Comparison of ENCODE assay signal across 14 cellular contexts in genomic region chr7:108143658-108144420, GRCh38. TPM values are rescaled to one million over a fixed set of nuclear protein-coding genes. Genes with fewer than 3 reads are reported as not detected.
"Had no signal": no experiment of that assay in that cellular context is flagged by ENCODE, and none has a peak within 500 bp of the region (broad histone marks: within the 10 kb centered on the region; RNA-seq: fewer than 3 reads in every experiment).

No MANE protein-coding gene starts in this region.

- H3K4me1 Mint-ChIP-seq: activated CD4-positive, alpha-beta memory T cell treated with anti-CD3 and anti-CD28 coated beads, Interleukin-2, amount 10 ng/mL, durations not matched to agents 7 days and 5 days; neural progenitor cell had no signal

- H3K9me3 Mint-ChIP-seq: activated CD4-positive, alpha-beta memory T cell treated with anti-CD3 and anti-CD28 coated beads, Interleukin-2, amount 10 ng/mL, durations not matched to agents 7 days and 5 days; activated T-cell treated with anti-CD3 and anti-CD28 coated beads, Interleukin-2, amount 50 U/mL, for 4 hours; neural progenitor cell had no signal

- H3K4me1 ChIP-seq: neural progenitor cell, thyroid gland, uterus had no signal

- H3K36me3 ChIP-seq: neural progenitor cell, ovary, thyroid gland, uterus had no signal

- H3K9ac ChIP-seq: neural progenitor cell had no signal

- H3K27me3 ChIP-seq: dorsolateral prefrontal cortex, hepatocyte, neural progenitor cell, ovary, thyroid gland, uterus had no signal

- H3K36me3 Mint-ChIP-seq: neural progenitor cell had no signal

- ATAC-seq: activated T-cell treated with anti-CD3 and anti-CD28 coated beads, Interleukin-2, amount 50 U/mL, for 4 hours; sciatic nerve had no signal

- H3K27ac ChIP-seq: dorsolateral prefrontal cortex, hepatocyte, neural progenitor cell, ovary, thyroid gland, uterus had no signal

- H3K4me3 Mint-ChIP-seq: activated CD4-positive, alpha-beta memory T cell treated with anti-CD3 and anti-CD28 coated beads, Interleukin-2, amount 10 ng/mL, durations not matched to agents 7 days and 5 days; activated T-cell treated with anti-CD3 and anti-CD28 coated beads, Interleukin-2, amount 50 U/mL, for 4 hours; neural progenitor cell had no signal

- H3K4me2 ChIP-seq: hepatocyte, neural progenitor cell had no signal

- H3K4me3 ChIP-seq: dorsolateral prefrontal cortex, hepatocyte, neural progenitor cell, ovary, thyroid gland, uterus had no signal

- H3K9me3 ChIP-seq: ovary, thyroid gland, uterus had no signal

- DNase-seq: activated CD4-positive, alpha-beta memory T cell treated with anti-CD3 and anti-CD28 coated beads, Interleukin-2, amount 10 ng/mL, durations not matched to agents 7 days and 5 days; activated CD4-positive, alpha-beta T cell treated with anti-CD3 and anti-CD28 coated beads for 4 hours; activated effector memory CD4-positive, alpha-beta T cell treated with Interleukin-2 at 50 U/mL for 16 hours; activated naive CD4-positive, alpha-beta T cell treated with anti-CD3 and anti-CD28 coated beads, Interleukin-2, amount 50 U/mL, for 16 hours; activated T-cell treated with anti-CD3 and anti-CD28 coated beads, Interleukin-2, amount 50 U/mL, for 4 hours; dorsolateral prefrontal cortex; islet precursor cell; mammary epithelial cell; ovary; thyroid gland; uterus had no signal

- H3K27ac Mint-ChIP-seq: activated CD4-positive, alpha-beta memory T cell treated with anti-CD3 and anti-CD28 coated beads, Interleukin-2, amount 10 ng/mL, durations not matched to agents 7 days and 5 days; neural progenitor cell had no signal

- H2AFZ ChIP-seq: hepatocyte, neural progenitor cell had no signal

RNA-seq across cellular contexts. Expression of gene LAMB4, which starts 13.7 kb away (rescaled TPM):
- total RNA-seq: activated CD4-positive, alpha-beta memory T cell treated with anti-CD3 and anti-CD28 coated beads, Interleukin-2, amount 10 ng/mL, durations not matched to agents 7 days and 5 days; activated T-cell treated with anti-CD3 and anti-CD28 coated beads, Interleukin-2, amount 50 U/mL, for 4 hours; ovary had no signal
